In genomic region chr4:87007345-87008181, GRCh38 we compare ENCODE assay signal across 1 cellular context.
TF ChIP-seq lines count a peak whose summit lies in the region.

No MANE protein-coding gene starts in this region.

TF ChIP-seq in GM12878, 131 proteins besides CTCF, POLR2A, EP300 and RAD21 (continued from another document):
- TF ChIP-seq CUX1 (IDR thresholded peaks at IDR 0.05; ENCODE audit: insufficient replicate concordance, low read depth, low read length) (no peak), CHD2 (IDR thresholded peaks at IDR 0.05; ENCODE audit: borderline replicate concordance, low read depth, low read length) (peak; percentile 17; the same call in 1 of the 2 replicates), ZSCAN29 (IDR thresholded peaks at IDR 0.05) (no peak), YY1 (IDR thresholded peaks at IDR 0.05; ENCODE audit: low read depth, low read length) (0 out of 2 replicates have a peak, but pooled peaks have one; percentile 8), EGR1 (IDR thresholded peaks at IDR 0.05; ENCODE audit: borderline replicate concordance in 1 of 2, low read depth in 2 of 2, low read length in 2 of 2) (peak in 1 of 2 experiments; percentile 53; a peak in 1 of 3 replicates), LARP7 (IDR thresholded peaks at IDR 0.05) (no peak), BACH1 (IDR thresholded peaks at IDR 0.05; ENCODE audit: borderline replicate concordance) (0 out of 2 replicates have a peak, but pooled peaks have one; percentile 31), ZNF24 (IDR thresholded peaks at IDR 0.05) (no peak), SPI1 (IDR thresholded peaks at IDR 0.05; ENCODE audit: borderline replicate concordance, insufficient read depth, low read depth, low read length) (no peak), KLF5 (IDR thresholded peaks at IDR 0.05; ENCODE audit: partially characterized antibody) (no peak), YBX1 (IDR thresholded peaks at IDR 0.05) (no peak), SIN3A (IDR thresholded peaks at IDR 0.05; ENCODE audit: low read depth, low read length) (peak; percentile 24; the same call in 1 of the 2 replicates), RELA (IDR thresholded peaks at IDR 0.05; ENCODE audit: borderline replicate concordance, partially characterized antibody) (no peak)
- TF ChIP-seq, protein P1, sequence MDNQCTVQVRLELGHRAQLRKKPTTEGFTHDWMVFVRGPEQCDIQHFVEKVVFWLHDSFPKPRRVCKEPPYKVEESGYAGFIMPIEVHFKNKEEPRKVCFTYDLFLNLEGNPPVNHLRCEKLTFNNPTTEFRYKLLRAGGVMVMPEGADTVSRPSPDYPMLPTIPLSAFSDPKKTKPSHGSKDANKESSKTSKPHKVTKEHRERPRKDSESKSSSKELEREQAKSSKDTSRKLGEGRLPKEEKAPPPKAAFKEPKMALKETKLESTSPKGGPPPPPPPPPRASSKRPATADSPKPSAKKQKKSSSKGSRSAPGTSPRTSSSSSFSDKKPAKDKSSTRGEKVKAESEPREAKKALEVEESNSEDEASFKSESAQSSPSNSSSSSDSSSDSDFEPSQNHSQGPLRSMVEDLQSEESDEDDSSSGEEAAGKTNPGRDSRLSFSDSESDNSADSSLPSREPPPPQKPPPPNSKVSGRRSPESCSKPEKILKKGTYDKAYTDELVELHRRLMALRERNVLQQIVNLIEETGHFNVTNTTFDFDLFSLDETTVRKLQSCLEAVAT (IDR thresholded peaks at IDR 0.05), result peak; percentile 76
